7 cellular contexts compared by ENCODE assay signal in genomic region chr5:138611295-138612220, GRCh38. TPM values are rescaled to one million over a fixed set of nuclear protein-coding genes. Genes with fewer than 3 reads are reported as not detected.
DNase-seq lines count a peak whose midpoint lies in the region; ATAC-seq lines count a peak whose summit lies in the region.

No MANE protein-coding gene starts in this region.

- H3K36me3 ChIP-seq in iPS-15b (ENCODE audit: control insufficient read depth, insufficient read depth, low read length): no peaks in the 10 kb centered on the region

- ATAC-seq in stimulated activated effector memory CD8-positive, alpha-beta T cell treated with anti-CD3 and anti-CD28 coated beads, Interleukin-12 subunit alpha, Interleukin-12 subunit beta, amount 100 ng/mL, for 72 hours: peak; percentile 32
- ATAC-seq in GM18498 (IDR thresholded peaks at IDR 0.05; ENCODE audit: unreplicated experiment) (no peak), GM18502 (IDR thresholded peaks at IDR 0.05; ENCODE audit: poor library complexity, unreplicated experiment) (no peak)

- H3K4me3 Mint-ChIP-seq in stimulated activated effector memory CD8-positive, alpha-beta T cell treated with anti-CD3 and anti-CD28 coated beads, Interleukin-12 subunit alpha, Interleukin-12 subunit beta, amount 100 ng/mL, for 72 hours: peak overlapping the region; percentile 49

- peaks cover 12% of the 10 kb centered on the region for H3K4me1 ChIP-seq in iPS-15b (ENCODE audit: control insufficient read depth, insufficient read depth, low read length)

- DNase-seq in Jurkat, Clone E6-1 (ENCODE audit: low read depth, low spot score): no peak
- DNase-seq in astrocyte of the hippocampus (ENCODE audit: low read depth, low spot score) (peak; percentile 51), A172 (ENCODE audit: low spot score) (no peak)
- DNase-seq in stimulated activated effector memory CD8-positive, alpha-beta T cell treated with anti-CD3 and anti-CD28 coated beads, Interleukin-12 subunit alpha, Interleukin-12 subunit beta, amount 100 ng/mL, for 72 hours (ENCODE audit: low spot score in 2 of 2): no peak

- H3K4me1 Mint-ChIP-seq in stimulated activated effector memory CD8-positive, alpha-beta T cell treated with anti-CD3 and anti-CD28 coated beads, Interleukin-12 subunit alpha, Interleukin-12 subunit beta, amount 100 ng/mL, for 72 hours: peaks cover 14% of the 10 kb centered on the region

- no peaks in the 10 kb centered on the region for H3K9me3 ChIP-seq in iPS-15b (ENCODE audit: control insufficient read depth, insufficient read depth, low read length)

- H3K27me3 ChIP-seq in iPS-15b (ENCODE audit: control insufficient read depth, insufficient read depth, low read length): no peaks in the 10 kb centered on the region

- H3K4me3 ChIP-seq in Jurkat, Clone E6-1 (ENCODE audit: low read length): peak overlapping the region; percentile 8; the same call in 1 of the 2 replicates
- peak overlapping the region; percentile 62 for H3K4me3 ChIP-seq in iPS-15b (ENCODE audit: low read depth, low read length)

- H3K9ac ChIP-seq in iPS-15b (ENCODE audit: low read depth, low read length): peak overlapping the region; percentile 14

- H3K36me3 Mint-ChIP-seq in stimulated activated effector memory CD8-positive, alpha-beta T cell treated with anti-CD3 and anti-CD28 coated beads, Interleukin-12 subunit alpha, Interleukin-12 subunit beta, amount 100 ng/mL, for 72 hours: no peaks in the 10 kb centered on the region

- no peaks in the 10 kb centered on the region for H3K9me3 Mint-ChIP-seq in stimulated activated effector memory CD8-positive, alpha-beta T cell treated with anti-CD3 and anti-CD28 coated beads, Interleukin-12 subunit alpha, Interleukin-12 subunit beta, amount 100 ng/mL, for 72 hours

- no peak overlapping the region for H3K27ac Mint-ChIP-seq in stimulated activated effector memory CD8-positive, alpha-beta T cell treated with anti-CD3 and anti-CD28 coated beads, Interleukin-12 subunit alpha, Interleukin-12 subunit beta, amount 100 ng/mL, for 72 hours

RNA-seq across cellular contexts. Expression of gene HSPA9, which starts 36.4 kb away (rescaled TPM):
- polyA plus RNA-seq in Jurkat, Clone E6-1 (2012; ENCODE audit: insufficient read depth, insufficient read length): 365 TPM
- total RNA-seq in A172 (2014; rRNA removed; shearing (Covaris generic)): 605 and 654 TPM in 2 replicates
